Comparison of ENCODE assay signal across 8 cellular contexts in genomic region chr15:68229386-68230156, GRCh38. TPM values are rescaled to one million over a fixed set of nuclear protein-coding genes. Genes with fewer than 3 reads are reported as not detected.
DNase-seq lines count a peak whose midpoint lies in the region; ATAC-seq, FAIRE-seq and TF ChIP-seq lines count a peak whose summit lies in the region.

Gene CLN6, minus strand, starts transcription at chr15:68229728. Its CDS starts 144 bp downstream, at chr15:68229584.

- H3K9me3 ChIP-seq in prostate gland (no peaks in the 10 kb centered on the region), upper lobe of right lung (no peaks in the 10 kb centered on the region)

- H3K36me3 ChIP-seq in prostate gland (no peaks in the 10 kb centered on the region), upper lobe of right lung (no peaks in the 10 kb centered on the region)

- peak; percentile 88 for FAIRE-seq in GM12892 (lab: Jason Lieb, UNC)

- WGBS in prostate gland, result under 1% methylated on average over 55 of the region's 82 CpGs

- H3K27ac ChIP-seq in prostate gland (peak within 1 kb of the TSS; percentile 81 to 83), upper lobe of right lung (peak within 1 kb of the TSS; percentile 83)

- no peaks in the 10 kb centered on the region for H3K4me1 ChIP-seq in prostate gland (replicated peaks)
- H3K4me1 ChIP-seq in upper lobe of right lung, result peaks cover 23% of the 10 kb centered on the region

- peak within 1 kb of the TSS; percentile 88 to 94 for H3K4me3 ChIP-seq in prostate gland
- peak within 1 kb of the TSS; percentile 90 for H3K4me3 ChIP-seq in upper lobe of right lung

- no peaks in the 10 kb centered on the region for H3K27me3 ChIP-seq in prostate gland (replicated peaks; ENCODE audit: insufficient read depth)
- H3K27me3 ChIP-seq in upper lobe of right lung, result no peaks in the 10 kb centered on the region

- DNase-seq in GM12892 (ENCODE audit: insufficient read length), result peak; percentile 87
- DNase-seq in NCI-H1105 treated with DMSO at 0.1 percent for 48 hours (lab: John Stamatoyannopoulos, UW), result peak; percentile 82
- DNase-seq in amniotic epithelial cell (ENCODE audit: low read depth), result peak; percentile 73
- DNase-seq in left cardiac atrium, result peak; percentile 83
- peak; percentile 72 for DNase-seq in prostate gland (ENCODE audit: low spot score)
- DNase-seq in upper lobe of right lung, result peak; percentile 94

- peak in 2 of 4 experiments; percentile 6 to 16 for TF ChIP-seq CTCF in prostate gland (IDR thresholded peaks at IDR 0.05)
- no peak for TF ChIP-seq CTCF in upper lobe of right lung (IDR thresholded peaks at IDR 0.05)

- ATAC-seq in HG02642 (IDR thresholded peaks at IDR 0.05; ENCODE audit: poor library complexity, unreplicated experiment), result peak; percentile 83
- peak; percentile 98 for ATAC-seq in left cardiac atrium
- peak; percentile 96 for ATAC-seq in upper lobe of right lung

- intact Hi-C loops in T-helper 1 cell treated with Interleukin-12 subunit alpha and Interleukin-12 subunit beta and Interleukin-4 antibody, amounts not matched to agents 30 ng/mL and 1 ng/mL, for 36 hours (cut with micrococcal nuclease), result loop anchor here (1.0 to 2.0 kb wide), 6 partner anchors 21 to 389 kb away; partner anchors contain the start of genes FEM1B, PIAS1 and RNU6-1
- intact Hi-C loops in left cardiac atrium (cut with DNase I), result no loop called here
- intact Hi-C loops in prostate gland (cut with DNase I), result no loop called here
- intact Hi-C loops in upper lobe of right lung (cut with DNase I), result no loop called here

- TF ChIP-seq POLR2A in GM12892 (IDR thresholded peaks at IDR 0.05; ENCODE audit: low read depth, low read length) (peak; percentile 71; the same call in 1 of the 2 replicates), prostate gland (IDR thresholded peaks at IDR 0.05) (peak; percentile 36)

RNA-seq across cellular contexts. Expression of gene CLN6, which starts in this region (rescaled TPM):
- polyA plus RNA-seq in GM12892 (2012; ENCODE audit: missing spikeins), result 27.6 TPM
- total RNA-seq in T-helper 1 cell treated with Interleukin-12 subunit alpha and Interleukin-12 subunit beta and Interleukin-4 antibody, amounts not matched to agents 30 ng/mL and 1 ng/mL, for 36 hours, result 66.8 and 69.1 TPM in 2 replicates
- total RNA-seq in left cardiac atrium (10 to 100 TPM; 10.7 to 12.3 TPM), prostate gland (10 to 100 TPM; 22.7 to 41.8 TPM), upper lobe of right lung (31.5 TPM)

Comparison
In these comparisons a context has a peak if more than half of its experiments do, and no peak if none do; other contexts are left out.
1. Peak in every context shown above with its lines: DNase-seq, ATAC-seq, H3K4me3 ChIP-seq and H3K27ac ChIP-seq.